In genomic region chr4:154953691-154954090, GRCh38 we compare ENCODE assay signal across 15 cellular contexts.
DNase-seq lines count a peak whose midpoint lies in the region; ATAC-seq and TF ChIP-seq lines count a peak whose summit lies in the region.
"Had no signal": no experiment of that assay in that cellular context is flagged by ENCODE, and none has a peak within 500 bp of the region (broad histone marks: within the 10 kb centered on the region; RNA-seq: fewer than 3 reads in every experiment).

No MANE protein-coding gene starts in this region.

- H3K4me1 Mint-ChIP-seq in WTC11, result peaks cover 26% of the 10 kb centered on the region
- H3K4me1 Mint-ChIP-seq: B cell had no signal

- POLR2A ChIA-PET in WTC11 (lab: Charles Lee), result no interaction called here

- in situ Hi-C loops in GM13976 (cut with MboI; ENCODE audit: low sequenced_read_pairs, unreplicated experiment), result no loop called here

- H3K27ac Mint-ChIP-seq in WTC11, result peak overlapping the region; percentile 58; the same call in 1 of the 2 replicates
- H3K27ac Mint-ChIP-seq: B cell; CD4-positive, alpha-beta T cell had no signal

- ATAC-seq in GM18511 (IDR thresholded peaks at IDR 0.05; ENCODE audit: unreplicated experiment) (peak; percentile 45), GM21447 (IDR thresholded peaks at IDR 0.05; ENCODE audit: unreplicated experiment) (peak; percentile 55), HG03432 (IDR thresholded peaks at IDR 0.05; ENCODE audit: unreplicated experiment) (peak; percentile 50), WTC11 (peak; percentile 30; the same call in 1 of the 2 replicates)

- H3K4me3 Mint-ChIP-seq in WTC11, result no peak overlapping the region
- H3K4me3 Mint-ChIP-seq: B cell; CD4-positive, alpha-beta T cell; H9 had no signal

- no peaks in the 10 kb centered on the region; the same call in 1 of the 2 replicates for H3K27me3 Mint-ChIP-seq in WTC11 (ENCODE audit: low read depth)
- H3K27me3 Mint-ChIP-seq: B cell; CD4-positive, alpha-beta T cell had no signal

- CTCF ChIA-PET in WTC11 (lab: Charles Lee), result no interaction called here

- peaks cover 45% of the 10 kb centered on the region for H3K9me3 Mint-ChIP-seq in WTC11

- no peak for DNase-seq in WTC11 (ENCODE audit: low spot score)
- DNase-seq in GM13976 (ENCODE audit: low spot score), result no peak
- no peak for DNase-seq in DMS53 (lab: John Stamatoyannopoulos, UW)
- no peak for DNase-seq in HuH-7.5 (ENCODE audit: low spot score)
- DNase-seq: C1 segment of cervical spinal cord; Calu3; CD4-positive, alpha-beta T cell; DMS 273 treated with DMSO at 0.1 percent for 48 hours; DMS79; GOT3; H9 had no signal

- TF ChIP-seq CTCF in WTC11 (IDR thresholded peaks at IDR 0.05), result no peak
- no peak for TF ChIP-seq CTCF in GM13976 (IDR thresholded peaks at IDR 0.05; ENCODE audit: borderline replicate concordance, control extremely low read depth, extremely low read depth, insufficient read depth, missing control alignments)

- peaks cover 37% of the 10 kb centered on the region for H3K36me3 Mint-ChIP-seq in WTC11

TF ChIP-seq in WTC11, 78 proteins besides CTCF, POLR2A, EP300 and RAD21:
- TF ChIP-seq ETV6 (CRISPR knock-in tag; IDR thresholded peaks at IDR 0.05) (no peak), TEAD4 (CRISPR knock-in tag; IDR thresholded peaks at IDR 0.05) (no peak), ZNF232 (CRISPR knock-in tag; IDR thresholded peaks at IDR 0.05) (no peak), SOX15 (CRISPR knock-in tag; IDR thresholded peaks at IDR 0.05) (no peak), ZNF416 (CRISPR knock-in tag; IDR thresholded peaks at IDR 0.05) (no peak), NR3C1 (CRISPR knock-in tag; conservative IDR thresholded peaks at IDR 0.05; ENCODE audit: low read depth) (no peak)
- TF ChIP-seq, protein P1, sequence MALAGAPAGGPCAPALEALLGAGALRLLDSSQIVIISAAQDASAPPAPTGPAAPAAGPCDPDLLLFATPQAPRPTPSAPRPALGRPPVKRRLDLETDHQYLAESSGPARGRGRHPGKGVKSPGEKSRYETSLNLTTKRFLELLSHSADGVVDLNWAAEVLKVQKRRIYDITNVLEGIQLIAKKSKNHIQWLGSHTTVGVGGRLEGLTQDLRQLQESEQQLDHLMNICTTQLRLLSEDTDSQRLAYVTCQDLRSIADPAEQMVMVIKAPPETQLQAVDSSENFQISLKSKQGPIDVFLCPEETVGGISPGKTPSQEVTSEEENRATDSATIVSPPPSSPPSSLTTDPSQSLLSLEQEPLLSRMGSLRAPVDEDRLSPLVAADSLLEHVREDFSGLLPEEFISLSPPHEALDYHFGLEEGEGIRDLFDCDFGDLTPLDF (CRISPR knock-in tag; IDR thresholded peaks at IDR 0.05), result no peak
- TF ChIP-seq, protein P2, sequence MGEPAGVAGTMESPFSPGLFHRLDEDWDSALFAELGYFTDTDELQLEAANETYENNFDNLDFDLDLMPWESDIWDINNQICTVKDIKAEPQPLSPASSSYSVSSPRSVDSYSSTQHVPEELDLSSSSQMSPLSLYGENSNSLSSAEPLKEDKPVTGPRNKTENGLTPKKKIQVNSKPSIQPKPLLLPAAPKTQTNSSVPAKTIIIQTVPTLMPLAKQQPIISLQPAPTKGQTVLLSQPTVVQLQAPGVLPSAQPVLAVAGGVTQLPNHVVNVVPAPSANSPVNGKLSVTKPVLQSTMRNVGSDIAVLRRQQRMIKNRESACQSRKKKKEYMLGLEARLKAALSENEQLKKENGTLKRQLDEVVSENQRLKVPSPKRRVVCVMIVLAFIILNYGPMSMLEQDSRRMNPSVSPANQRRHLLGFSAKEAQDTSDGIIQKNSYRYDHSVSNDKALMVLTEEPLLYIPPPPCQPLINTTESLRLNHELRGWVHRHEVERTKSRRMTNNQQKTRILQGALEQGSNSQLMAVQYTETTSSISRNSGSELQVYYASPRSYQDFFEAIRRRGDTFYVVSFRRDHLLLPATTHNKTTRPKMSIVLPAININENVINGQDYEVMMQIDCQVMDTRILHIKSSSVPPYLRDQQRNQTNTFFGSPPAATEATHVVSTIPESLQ (CRISPR knock-in tag; IDR thresholded peaks at IDR 0.05), result no peak
